1 cellular context compared by ENCODE assay signal in genomic region chr7:4769753-4770152, GRCh38.
TF ChIP-seq lines count a peak whose summit lies in the region.

No MANE protein-coding gene starts in this region.

TF ChIP-seq in IMR-90, 13 proteins besides CTCF, POLR2A, EP300 and RAD21 (continued from another document):
- TF ChIP-seq USF2 (IDR thresholded peaks at IDR 0.05; ENCODE audit: low read depth, low read length), result no peak
